ENCODE assay signal across 7 cellular contexts in genomic region chr16:67667817-67668494, GRCh38. TPM values are rescaled to one million over a fixed set of nuclear protein-coding genes. Genes with fewer than 3 reads are reported as not detected.
DNase-seq lines count a peak whose midpoint lies in the region; ATAC-seq and TF ChIP-seq lines count a peak whose summit lies in the region.

No MANE protein-coding gene starts in this region.

- no peaks in the 10 kb centered on the region for H3K9me3 ChIP-seq in breast epithelium

- intact Hi-C loops in breast epithelium (cut with DNase I; ENCODE audit: low total_unique reads) = loop anchor here (10.0 kb wide), 1 partner anchor 137 kb away; the partner anchor contains the start of genes RANBP10 and TSNAXIP1

- no peaks in the 10 kb centered on the region for H3K27me3 ChIP-seq in breast epithelium

- H3K36me3 ChIP-seq in breast epithelium = no peaks in the 10 kb centered on the region

- H3K27ac ChIP-seq in VCaP (peak overlapping the region; percentile 76), breast epithelium (peak overlapping the region; percentile 89 to 97)

- peak; percentile 77 for ATAC-seq in HG02852 (IDR thresholded peaks at IDR 0.05; ENCODE audit: unreplicated experiment)

- peaks cover 12 to 14% of the 10 kb centered on the region in 2 donors for H3K4me1 ChIP-seq in breast epithelium

- no peak for TF ChIP-seq POLR2A in breast epithelium (IDR thresholded peaks at IDR 0.05)

- peak; percentile 93 for DNase-seq in GM13977 (ENCODE audit: low spot score)
- peak; percentile 10 for DNase-seq in NCI-H2029 treated with DMSO at 0.1 percent for 48 hours (lab: John Stamatoyannopoulos, UW)
- DNase-seq in breast epithelium (ENCODE audit: low spot score in 2 of 2) = peak; percentile 87 to 91
- peak; percentile 97 for DNase-seq in islet precursor cell
- peak; percentile 63 to 64 for DNase-seq in stimulated activated CD4-positive, alpha-beta T cell treated with anti-CD3 and anti-CD28 coated beads, Interleukin-15, amount 100 ng/mL, for 1 hour (ENCODE audit: low read depth in 1 of 2, low spot score in 1 of 2)

- in situ Hi-C loops in GM13977 (cut with MboI; ENCODE audit: low pct_unique_long_range_greater_than_20kb, low sequenced_read_pairs, unreplicated experiment) = no loop called here

- TF ChIP-seq CTCF in GM13977 (IDR thresholded peaks at IDR 0.05; ENCODE audit: extremely low read depth, insufficient read depth, missing control alignments) (peak; percentile 88), VCaP (conservative IDR thresholded peaks at IDR 0.05) (peak; percentile 74), breast epithelium (IDR thresholded peaks at IDR 0.05) (peak; percentile 71 to 96 (median 92))

- H3K4me3 ChIP-seq in breast epithelium = peak overlapping the region; percentile 73 to 99 (median 93)

RNA-seq across cellular contexts. Expression of gene C16orf86, which starts 1.3 kb away (rescaled TPM):
- total RNA-seq in breast epithelium = 10 to 100 TPM in 2 of 3 donors, 1 to 10 TPM in 1; 7.2 to 18.1 (median 11.1) TPM

RNA-seq across cellular contexts. Expression of gene ENKD1, which starts 1.4 kb away (rescaled TPM):
- 10 to 100 TPM; 18.6 to 21.0 (median 20.1) TPM for total RNA-seq in breast epithelium

RNA-seq across cellular contexts. Expression of gene PARD6A, which starts 7.2 kb away (rescaled TPM):
- total RNA-seq in breast epithelium = 1 to 10 TPM; 6.4 to 8.5 (median 7.2) TPM

RNA-seq across cellular contexts. Expression of gene ACD, which starts 7.9 kb away (rescaled TPM):
- 10 to 100 TPM; 19.4 to 20.6 (median 19.8) TPM for total RNA-seq in breast epithelium

RNA-seq across cellular contexts. Expression of gene CARMIL2, which starts 23.0 kb away (rescaled TPM):
- 1 to 10 TPM in 2 of 3 donors, under 1 TPM in 1; 0.96 to 2.3 (median 1.6) TPM for total RNA-seq in breast epithelium

Comparison
In these comparisons a context has a peak if more than half of its experiments do, and no peak if none do; other contexts are left out.
1. Peak in every context shown above with its lines: DNase-seq, ATAC-seq, H3K4me3 ChIP-seq and H3K27ac ChIP-seq.
2. DNase-seq: peak in every context shown above with its lines; median percentile 97 in islet precursor cell; 93 in GM13977; 89 in breast epithelium; 64 in stimulated activated CD4-positive, alpha-beta T cell treated with anti-CD3 and anti-CD28 coated beads, Interleukin-15, amount 100 ng/mL, for 1 hour; 10 in NCI-H2029 treated with DMSO at 0.1 percent for 48 hours.